ENCODE assay signal across 1 cellular context in the genomic region with DNA sequence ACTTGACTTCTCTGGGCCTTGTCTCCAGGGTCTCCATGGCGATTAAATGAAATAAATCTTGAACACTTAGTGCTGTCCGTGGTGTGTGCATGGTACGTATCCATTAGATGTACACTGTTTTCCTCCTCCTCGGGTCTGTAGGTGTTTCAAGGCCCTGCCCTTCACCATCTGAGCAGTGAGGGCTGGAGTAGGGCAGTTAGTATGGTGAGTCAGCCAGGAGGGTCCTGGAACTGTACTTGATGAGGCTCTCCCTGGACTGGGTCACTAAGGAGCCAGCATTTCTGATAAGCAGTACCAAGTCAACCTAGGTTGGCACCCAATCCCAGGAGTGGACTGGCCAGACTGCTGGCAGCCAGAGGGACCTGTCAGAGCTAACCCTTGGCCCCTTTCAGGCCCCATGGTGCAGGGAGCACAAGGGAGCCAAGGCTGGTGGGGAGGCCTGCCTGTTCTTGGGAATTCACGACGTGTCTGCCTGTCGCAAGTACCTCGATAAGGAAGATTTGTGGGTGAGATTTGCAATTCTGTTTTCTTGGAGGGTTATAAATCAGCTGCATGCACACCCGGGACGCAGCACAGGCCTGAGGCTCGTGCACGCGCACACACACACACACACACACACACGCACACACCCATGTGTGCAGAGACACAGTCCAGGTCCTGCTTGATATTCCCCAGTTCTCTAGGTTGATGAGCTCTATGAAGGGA.
TF ChIP-seq lines count a peak whose summit lies in the region.

No MANE protein-coding gene starts in this region.

TF ChIP-seq in K562, 482 proteins besides CTCF, POLR2A, EP300 and RAD21 (continued from another document and continues in another):
- TF ChIP-seq CTBP1 (IDR thresholded peaks at IDR 0.05; ENCODE audit: borderline replicate concordance) (0 out of 2 replicates have a peak, but pooled peaks have one; percentile 57), CBX8 (IDR thresholded peaks at IDR 0.05; ENCODE audit: borderline replicate concordance, extremely low read depth, low read depth, low read length, poor library complexity, severe bottlenecking) (no peak), ZBTB1 (CRISPR knock-in tag; IDR thresholded peaks at IDR 0.05; ENCODE audit: borderline replicate concordance, low read depth) (no peak), MEIS2 (IDR thresholded peaks at IDR 0.05; ENCODE audit: partially characterized antibody) (peak; percentile 99), FOXK2 (conservative IDR thresholded peaks at IDR 0.05 in 1 of 2, IDR thresholded peaks at IDR 0.05 in 1 of 2; ENCODE audit: low read depth in 2 of 2) (no peak; a peak in 1 of 4 replicates), ELF4 (CRISPR knock-in tag; IDR thresholded peaks at IDR 0.05) (no peak), ZNF140 (CRISPR knock-in tag; IDR thresholded peaks at IDR 0.05) (no peak), HSF4 (CRISPR knock-in tag; IDR thresholded peaks at IDR 0.05; ENCODE audit: borderline replicate concordance) (peak; percentile 22; the same call in 1 of the 2 replicates), HDAC1 (IDR thresholded peaks at IDR 0.05) (peak in 1 of 2 experiments; percentile 60; a peak in 2 of 4 replicates), HCFC1 (IDR thresholded peaks at IDR 0.05; ENCODE audit: low read depth, low read length) (no peak), CREBBP (IDR thresholded peaks at IDR 0.05; ENCODE audit: low read depth, low read length) (no peak), TEAD1 (CRISPR knock-in tag; IDR thresholded peaks at IDR 0.05) (peak in 1 of 2 experiments; percentile 83; a peak in 2 of 4 replicates), ZNF143 (CRISPR knock-in tag; IDR thresholded peaks at IDR 0.05) (no peak), HNRNPK (IDR thresholded peaks at IDR 0.05; ENCODE audit: low read depth, low read length, poor library complexity, severe bottlenecking) (no peak), EP400 (IDR thresholded peaks at IDR 0.05) (no peak), NR2C1 (IDR thresholded peaks at IDR 0.05) (no peak), NR2C1 (tag; IDR thresholded peaks at IDR 0.05) (peak; percentile 54), NBN (IDR thresholded peaks at IDR 0.05; ENCODE audit: low read depth) (0 out of 2 replicates have a peak, but pooled peaks have one; percentile 48), ZKSCAN1 (IDR thresholded peaks at IDR 0.05; ENCODE audit: low read depth, low read length) (no peak), CREM (IDR thresholded peaks at IDR 0.05; ENCODE audit: low read depth) (peak; percentile 17; the same call in 1 of the 2 replicates), DNMT1 (IDR thresholded peaks at IDR 0.05) (no peak), ZFP30 (CRISPR knock-in tag; IDR thresholded peaks at IDR 0.05; ENCODE audit: borderline replicate concordance) (no peak), GABPA (tag; conservative IDR thresholded peaks at IDR 0.05; ENCODE audit: low read depth) (0 out of 2 replicates have a peak, but pooled peaks have one; percentile 10), MCM3 (IDR thresholded peaks at IDR 0.05) (no peak), FOXK1 (CRISPR knock-in tag; IDR thresholded peaks at IDR 0.05; ENCODE audit: borderline replicate concordance) (no peak), HDAC3 (IDR thresholded peaks at IDR 0.05; ENCODE audit: borderline replicate concordance, partially characterized antibody) (no peak), STAT5A (IDR thresholded peaks at IDR 0.05; ENCODE audit: borderline replicate concordance, low read length) (no peak), ZNF507 (tag; conservative IDR thresholded peaks at IDR 0.05) (no peak), ZBTB7A (IDR thresholded peaks at IDR 0.05; ENCODE audit: borderline replicate concordance, control insufficient read depth, low read depth, low read length) (no peak), TCF3 (CRISPR knock-in tag; IDR thresholded peaks at IDR 0.05) (peak; percentile 55), ATF1 (CRISPR knock-in tag; IDR thresholded peaks at IDR 0.05) (no peak), ATF1 (tag; IDR thresholded peaks at IDR 0.05) (peak; percentile 60)
- TF ChIP-seq, protein P1, sequence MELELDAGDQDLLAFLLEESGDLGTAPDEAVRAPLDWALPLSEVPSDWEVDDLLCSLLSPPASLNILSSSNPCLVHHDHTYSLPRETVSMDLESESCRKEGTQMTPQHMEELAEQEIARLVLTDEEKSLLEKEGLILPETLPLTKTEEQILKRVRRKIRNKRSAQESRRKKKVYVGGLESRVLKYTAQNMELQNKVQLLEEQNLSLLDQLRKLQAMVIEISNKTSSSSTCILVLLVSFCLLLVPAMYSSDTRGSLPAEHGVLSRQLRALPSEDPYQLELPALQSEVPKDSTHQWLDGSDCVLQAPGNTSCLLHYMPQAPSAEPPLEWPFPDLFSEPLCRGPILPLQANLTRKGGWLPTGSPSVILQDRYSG (tag; conservative IDR thresholded peaks at IDR 0.05; ENCODE audit: low read depth) = no peak
- TF ChIP-seq, protein P2, sequence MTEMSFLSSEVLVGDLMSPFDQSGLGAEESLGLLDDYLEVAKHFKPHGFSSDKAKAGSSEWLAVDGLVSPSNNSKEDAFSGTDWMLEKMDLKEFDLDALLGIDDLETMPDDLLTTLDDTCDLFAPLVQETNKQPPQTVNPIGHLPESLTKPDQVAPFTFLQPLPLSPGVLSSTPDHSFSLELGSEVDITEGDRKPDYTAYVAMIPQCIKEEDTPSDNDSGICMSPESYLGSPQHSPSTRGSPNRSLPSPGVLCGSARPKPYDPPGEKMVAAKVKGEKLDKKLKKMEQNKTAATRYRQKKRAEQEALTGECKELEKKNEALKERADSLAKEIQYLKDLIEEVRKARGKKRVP (CRISPR knock-in tag; IDR thresholded peaks at IDR 0.05) = no peak
- TF ChIP-seq, protein P3, sequence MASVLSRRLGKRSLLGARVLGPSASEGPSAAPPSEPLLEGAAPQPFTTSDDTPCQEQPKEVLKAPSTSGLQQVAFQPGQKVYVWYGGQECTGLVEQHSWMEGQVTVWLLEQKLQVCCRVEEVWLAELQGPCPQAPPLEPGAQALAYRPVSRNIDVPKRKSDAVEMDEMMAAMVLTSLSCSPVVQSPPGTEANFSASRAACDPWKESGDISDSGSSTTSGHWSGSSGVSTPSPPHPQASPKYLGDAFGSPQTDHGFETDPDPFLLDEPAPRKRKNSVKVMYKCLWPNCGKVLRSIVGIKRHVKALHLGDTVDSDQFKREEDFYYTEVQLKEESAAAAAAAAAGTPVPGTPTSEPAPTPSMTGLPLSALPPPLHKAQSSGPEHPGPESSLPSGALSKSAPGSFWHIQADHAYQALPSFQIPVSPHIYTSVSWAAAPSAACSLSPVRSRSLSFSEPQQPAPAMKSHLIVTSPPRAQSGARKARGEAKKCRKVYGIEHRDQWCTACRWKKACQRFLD (CRISPR knock-in tag; IDR thresholded peaks at IDR 0.05) = peak; percentile 73; the same call in 1 of the 2 replicates
- TF ChIP-seq, protein P4, sequence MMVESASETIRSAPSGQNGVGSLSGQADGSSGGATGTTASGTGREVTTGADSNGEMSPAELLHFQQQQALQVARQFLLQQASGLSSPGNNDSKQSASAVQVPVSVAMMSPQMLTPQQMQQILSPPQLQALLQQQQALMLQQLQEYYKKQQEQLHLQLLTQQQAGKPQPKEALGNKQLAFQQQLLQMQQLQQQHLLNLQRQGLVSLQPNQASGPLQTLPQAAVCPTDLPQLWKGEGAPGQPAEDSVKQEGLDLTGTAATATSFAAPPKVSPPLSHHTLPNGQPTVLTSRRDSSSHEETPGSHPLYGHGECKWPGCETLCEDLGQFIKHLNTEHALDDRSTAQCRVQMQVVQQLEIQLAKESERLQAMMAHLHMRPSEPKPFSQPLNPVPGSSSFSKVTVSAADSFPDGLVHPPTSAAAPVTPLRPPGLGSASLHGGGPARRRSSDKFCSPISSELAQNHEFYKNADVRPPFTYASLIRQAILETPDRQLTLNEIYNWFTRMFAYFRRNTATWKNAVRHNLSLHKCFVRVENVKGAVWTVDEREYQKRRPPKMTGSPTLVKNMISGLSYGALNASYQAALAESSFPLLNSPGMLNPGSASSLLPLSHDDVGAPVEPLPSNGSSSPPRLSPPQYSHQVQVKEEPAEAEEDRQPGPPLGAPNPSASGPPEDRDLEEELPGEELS (CRISPR knock-in tag; IDR thresholded peaks at IDR 0.05; ENCODE audit: borderline replicate concordance) = no peak
- TF ChIP-seq, protein P5, sequence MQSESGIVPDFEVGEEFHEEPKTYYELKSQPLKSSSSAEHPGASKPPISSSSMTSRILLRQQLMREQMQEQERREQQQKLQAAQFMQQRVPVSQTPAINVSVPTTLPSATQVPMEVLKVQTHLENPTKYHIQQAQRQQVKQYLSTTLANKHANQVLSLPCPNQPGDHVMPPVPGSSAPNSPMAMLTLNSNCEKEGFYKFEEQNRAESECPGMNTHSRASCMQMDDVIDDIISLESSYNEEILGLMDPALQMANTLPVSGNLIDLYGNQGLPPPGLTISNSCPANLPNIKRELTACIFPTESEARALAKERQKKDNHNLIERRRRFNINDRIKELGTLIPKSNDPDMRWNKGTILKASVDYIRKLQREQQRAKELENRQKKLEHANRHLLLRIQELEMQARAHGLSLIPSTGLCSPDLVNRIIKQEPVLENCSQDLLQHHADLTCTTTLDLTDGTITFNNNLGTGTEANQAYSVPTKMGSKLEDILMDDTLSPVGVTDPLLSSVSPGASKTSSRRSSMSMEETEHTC (IDR thresholded peaks at IDR 0.05) = no peak; the same call in 1 of the 2 replicates
- TF ChIP-seq, protein P6, sequence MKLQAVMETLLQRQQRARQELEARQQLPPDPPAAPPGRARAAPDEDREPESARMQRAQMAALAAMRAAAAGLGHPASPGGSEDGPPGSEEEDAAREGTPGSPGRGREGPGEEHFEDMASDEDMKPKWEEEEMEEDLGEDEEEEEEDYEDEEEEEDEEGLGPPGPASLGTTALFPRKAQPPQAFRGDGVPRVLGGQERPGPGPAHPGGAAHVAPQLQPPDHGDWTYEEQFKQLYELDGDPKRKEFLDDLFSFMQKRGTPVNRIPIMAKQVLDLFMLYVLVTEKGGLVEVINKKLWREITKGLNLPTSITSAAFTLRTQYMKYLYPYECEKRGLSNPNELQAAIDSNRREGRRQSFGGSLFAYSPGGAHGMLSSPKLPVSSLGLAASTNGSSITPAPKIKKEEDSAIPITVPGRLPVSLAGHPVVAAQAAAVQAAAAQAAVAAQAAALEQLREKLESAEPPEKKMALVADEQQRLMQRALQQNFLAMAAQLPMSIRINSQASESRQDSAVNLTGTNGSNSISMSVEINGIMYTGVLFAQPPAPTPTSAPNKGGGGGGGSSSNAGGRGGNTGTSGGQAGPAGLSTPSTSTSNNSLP (IDR thresholded peaks at IDR 0.05; ENCODE audit: borderline replicate concordance, low read depth, low read length) = no peak
- TF ChIP-seq, protein P7, sequence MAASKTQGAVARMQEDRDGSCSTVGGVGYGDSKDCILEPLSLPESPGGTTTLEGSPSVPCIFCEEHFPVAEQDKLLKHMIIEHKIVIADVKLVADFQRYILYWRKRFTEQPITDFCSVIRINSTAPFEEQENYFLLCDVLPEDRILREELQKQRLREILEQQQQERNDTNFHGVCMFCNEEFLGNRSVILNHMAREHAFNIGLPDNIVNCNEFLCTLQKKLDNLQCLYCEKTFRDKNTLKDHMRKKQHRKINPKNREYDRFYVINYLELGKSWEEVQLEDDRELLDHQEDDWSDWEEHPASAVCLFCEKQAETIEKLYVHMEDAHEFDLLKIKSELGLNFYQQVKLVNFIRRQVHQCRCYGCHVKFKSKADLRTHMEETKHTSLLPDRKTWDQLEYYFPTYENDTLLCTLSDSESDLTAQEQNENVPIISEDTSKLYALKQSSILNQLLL (CRISPR knock-in tag; IDR thresholded peaks at IDR 0.05; ENCODE audit: borderline replicate concordance) = no peak
- TF ChIP-seq, protein P8, sequence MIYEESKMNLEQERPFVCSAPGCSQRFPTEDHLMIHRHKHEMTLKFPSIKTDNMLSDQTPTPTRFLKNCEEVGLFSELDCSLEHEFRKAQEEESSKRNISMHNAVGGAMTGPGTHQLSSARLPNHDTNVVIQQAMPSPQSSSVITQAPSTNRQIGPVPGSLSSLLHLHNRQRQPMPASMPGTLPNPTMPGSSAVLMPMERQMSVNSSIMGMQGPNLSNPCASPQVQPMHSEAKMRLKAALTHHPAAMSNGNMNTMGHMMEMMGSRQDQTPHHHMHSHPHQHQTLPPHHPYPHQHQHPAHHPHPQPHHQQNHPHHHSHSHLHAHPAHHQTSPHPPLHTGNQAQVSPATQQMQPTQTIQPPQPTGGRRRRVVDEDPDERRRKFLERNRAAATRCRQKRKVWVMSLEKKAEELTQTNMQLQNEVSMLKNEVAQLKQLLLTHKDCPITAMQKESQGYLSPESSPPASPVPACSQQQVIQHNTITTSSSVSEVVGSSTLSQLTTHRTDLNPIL (CRISPR knock-in tag; IDR thresholded peaks at IDR 0.05) = no peak
- TF ChIP-seq, protein P9, sequence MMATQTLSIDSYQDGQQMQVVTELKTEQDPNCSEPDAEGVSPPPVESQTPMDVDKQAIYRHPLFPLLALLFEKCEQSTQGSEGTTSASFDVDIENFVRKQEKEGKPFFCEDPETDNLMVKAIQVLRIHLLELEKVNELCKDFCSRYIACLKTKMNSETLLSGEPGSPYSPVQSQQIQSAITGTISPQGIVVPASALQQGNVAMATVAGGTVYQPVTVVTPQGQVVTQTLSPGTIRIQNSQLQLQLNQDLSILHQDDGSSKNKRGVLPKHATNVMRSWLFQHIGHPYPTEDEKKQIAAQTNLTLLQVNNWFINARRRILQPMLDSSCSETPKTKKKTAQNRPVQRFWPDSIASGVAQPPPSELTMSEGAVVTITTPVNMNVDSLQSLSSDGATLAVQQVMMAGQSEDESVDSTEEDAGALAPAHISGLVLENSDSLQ (IDR thresholded peaks at IDR 0.05) = peak; percentile 91
- TF ChIP-seq, protein P10, sequence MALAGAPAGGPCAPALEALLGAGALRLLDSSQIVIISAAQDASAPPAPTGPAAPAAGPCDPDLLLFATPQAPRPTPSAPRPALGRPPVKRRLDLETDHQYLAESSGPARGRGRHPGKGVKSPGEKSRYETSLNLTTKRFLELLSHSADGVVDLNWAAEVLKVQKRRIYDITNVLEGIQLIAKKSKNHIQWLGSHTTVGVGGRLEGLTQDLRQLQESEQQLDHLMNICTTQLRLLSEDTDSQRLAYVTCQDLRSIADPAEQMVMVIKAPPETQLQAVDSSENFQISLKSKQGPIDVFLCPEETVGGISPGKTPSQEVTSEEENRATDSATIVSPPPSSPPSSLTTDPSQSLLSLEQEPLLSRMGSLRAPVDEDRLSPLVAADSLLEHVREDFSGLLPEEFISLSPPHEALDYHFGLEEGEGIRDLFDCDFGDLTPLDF (CRISPR knock-in tag; IDR thresholded peaks at IDR 0.05) = no peak
- TF ChIP-seq, protein P11, sequence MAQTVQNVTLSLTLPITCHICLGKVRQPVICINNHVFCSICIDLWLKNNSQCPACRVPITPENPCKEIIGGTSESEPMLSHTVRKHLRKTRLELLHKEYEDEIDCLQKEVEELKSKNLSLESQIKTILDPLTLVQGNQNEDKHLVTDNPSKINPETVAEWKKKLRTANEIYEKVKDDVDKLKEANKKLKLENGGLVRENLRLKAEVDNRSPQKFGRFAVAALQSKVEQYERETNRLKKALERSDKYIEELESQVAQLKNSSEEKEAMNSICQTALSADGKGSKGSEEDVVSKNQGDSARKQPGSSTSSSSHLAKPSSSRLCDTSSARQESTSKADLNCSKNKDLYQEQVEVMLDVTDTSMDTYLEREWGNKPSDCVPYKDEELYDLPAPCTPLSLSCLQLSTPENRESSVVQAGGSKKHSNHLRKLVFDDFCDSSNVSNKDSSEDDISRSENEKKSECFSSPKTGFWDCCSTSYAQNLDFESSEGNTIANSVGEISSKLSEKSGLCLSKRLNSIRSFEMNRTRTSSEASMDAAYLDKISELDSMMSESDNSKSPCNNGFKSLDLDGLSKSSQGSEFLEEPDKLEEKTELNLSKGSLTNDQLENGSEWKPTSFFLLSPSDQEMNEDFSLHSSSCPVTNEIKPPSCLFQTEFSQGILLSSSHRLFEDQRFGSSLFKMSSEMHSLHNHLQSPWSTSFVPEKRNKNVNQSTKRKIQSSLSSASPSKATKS (CRISPR knock-in tag; IDR thresholded peaks at IDR 0.05) = no peak
- TF ChIP-seq, protein P12, sequence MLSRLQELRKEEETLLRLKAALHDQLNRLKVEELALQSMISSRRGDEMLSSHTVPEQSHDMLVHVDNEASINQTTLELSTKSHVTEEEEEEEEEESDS (CRISPR knock-in tag; IDR thresholded peaks at IDR 0.05) = no peak
